In genomic region chr3:112407888-112408702, GRCh38 we compare ENCODE assay signal across 14 cellular contexts.
DNase-seq lines count a peak whose midpoint lies in the region; ATAC-seq, FAIRE-seq and TF ChIP-seq lines count a peak whose summit lies in the region.
"Had no signal": no experiment of that assay in that cellular context is flagged by ENCODE, and none has a peak within 500 bp of the region (broad histone marks: within the 10 kb centered on the region; RNA-seq: fewer than 3 reads in every experiment).

No MANE protein-coding gene starts in this region.

- no peaks in the 10 kb centered on the region for H3K36me3 Mint-ChIP-seq in T-cell
- H3K36me3 Mint-ChIP-seq: activated naive CD4-positive, alpha-beta T cell treated with anti-CD3 and anti-CD28 coated beads, Interleukin-2, amount 10 ng/mL, durations not matched to agents 7 days and 5 days had no signal

- no peak overlapping the region for H3K4me3 Mint-ChIP-seq in T-cell
- H3K4me3 Mint-ChIP-seq: activated naive CD4-positive, alpha-beta T cell treated with anti-CD3 and anti-CD28 coated beads, Interleukin-2, amount 10 ng/mL, durations not matched to agents 7 days and 5 days had no signal

- H3K27ac ChIP-seq in 22Rv1: peak overlapping the region; percentile 46

- no peaks in the 10 kb centered on the region for H3K4me1 ChIP-seq in BE2C

- no peaks in the 10 kb centered on the region for H3K9me3 ChIP-seq in BE2C

- peaks cover 13 to 17% (median 16%) of the 10 kb centered on the region in 3 donors for H3K4me1 Mint-ChIP-seq in T-cell

- POLR2A ChIA-PET in T-cell (lab: Charles Lee): interaction anchor here in 1 of 2 donors (0.6 kb wide), 1 partner anchor 90 kb away, joined by 3 read pairs; no protein-coding TSS in a partner anchor

- no peaks in the 10 kb centered on the region for H3K27me3 ChIP-seq in BE2C

- TF ChIP-seq CTCF in 22Rv1 (IDR thresholded peaks at IDR 0.05) (no peak), BE2C (IDR thresholded peaks at IDR 0.05; ENCODE audit: low read depth, low read length) (no peak)

- H3K36me3 ChIP-seq in BE2C: no peaks in the 10 kb centered on the region

- no peaks in the 10 kb centered on the region for H3K27me3 Mint-ChIP-seq in T-cell
- H3K27me3 Mint-ChIP-seq: IgD-negative memory B cell had no signal

- H3K9me3 Mint-ChIP-seq in T-cell: no peaks in the 10 kb centered on the region
- H3K9me3 Mint-ChIP-seq: IgD-negative memory B cell had no signal

- DNase-seq in HTR-8/SVneo (ENCODE audit: insufficient read length, low spot score) (no peak), kidney tubule cell (ENCODE audit: low spot score) (peak; percentile 42), T-cell (no peak), BE2C (no peak), NCI-H1417 treated with DMSO at 0.1 percent for 48 hours (lab: John Stamatoyannopoulos, UW) (no peak)
- no peak for DNase-seq in activated CD8-positive, alpha-beta memory T cell treated with anti-CD3 and anti-CD28 coated beads for 24 hours
- DNase-seq: activated CD4-positive, alpha-beta T cell treated with anti-CD3 and anti-CD28 coated beads, Interleukin-2, amount 50 U/mL, for 4 hours; activated naive CD4-positive, alpha-beta T cell treated with anti-CD3 and anti-CD28 coated beads, Interleukin-2, amount 10 ng/mL, durations not matched to agents 7 days and 5 days; cerebellar nuclear complex; NCI-H187; trophoblast cell had no signal

- CTCF ChIA-PET in T-cell (lab: Charles Lee): no interaction called here

- H3K27ac Mint-ChIP-seq in T-cell: no peak overlapping the region
- H3K27ac Mint-ChIP-seq: activated naive CD4-positive, alpha-beta T cell treated with anti-CD3 and anti-CD28 coated beads, Interleukin-2, amount 10 ng/mL, durations not matched to agents 7 days and 5 days had no signal

- peak; percentile 38 for FAIRE-seq in HTR-8/SVneo (lab: Jason Lieb, UNC)

- ATAC-seq in GM19395 (IDR thresholded peaks at IDR 0.05; ENCODE audit: unreplicated experiment): peak; percentile 48
- no peak for ATAC-seq in T-cell (replicated peaks in 1 of 4)

- H3K4me3 ChIP-seq in BE2C (ENCODE audit: low read depth, low read length): no peak overlapping the region
